In genomic region chr18:41645600-41646360, GRCh38 we compare ENCODE assay signal across 18 cellular contexts.
DNase-seq lines count a peak whose midpoint lies in the region; TF ChIP-seq lines count a peak whose summit lies in the region.
"Had no signal": no experiment of that assay in that cellular context is flagged by ENCODE, and none has a peak within 500 bp of the region (broad histone marks: within the 10 kb centered on the region; RNA-seq: fewer than 3 reads in every experiment).

No MANE protein-coding gene starts in this region.

- H3K4ac ChIP-seq in trophoblast cell (ENCODE audit: low read depth, low read length), result no peak overlapping the region

- 77% methylated on average over 1 of the region's 1 CpG for WGBS in mammary epithelial cell (ENCODE audit: low coverage, missing lambda C conversion rate)
- WGBS in trophoblast cell (ENCODE audit: extremely low coverage, insufficient coverage, insufficient read length), result no CpG with 5 or more reads among the region's 1 CpG

- BruUV-seq in mammary epithelial cell (replicated peaks; lab: Mats Ljungman, UMichigan), result no TSS peak

- no peaks in the 10 kb centered on the region for H4K20me1 ChIP-seq in mammary epithelial cell (ENCODE audit: insufficient read depth, low read length)
- H4K20me1 ChIP-seq: BLaER1 had no signal

- no peak overlapping the region for H2BK5ac ChIP-seq in trophoblast cell (ENCODE audit: low read depth, low read length, poor library complexity)

- CTCF ChIA-PET in mammary epithelial cell (lab: Charles Lee; ENCODE audit: low non-redundant PET), result no interaction called here

- peaks cover 9% of the 10 kb centered on the region for H3K27me3 ChIP-seq in mammary epithelial cell (ENCODE audit: insufficient read depth, low read length)
- no peaks in the 10 kb centered on the region for H3K27me3 ChIP-seq in trophoblast cell (ENCODE audit: insufficient read depth, low read length)
- H3K27me3 ChIP-seq: BLaER1, thyroid gland had no signal

- H3K14ac ChIP-seq in trophoblast cell (ENCODE audit: low read length), result no peak overlapping the region

- no peak overlapping the region for H3K23ac ChIP-seq in trophoblast cell (ENCODE audit: low read length)

- no peak overlapping the region for H3K18ac ChIP-seq in trophoblast cell (ENCODE audit: low read length)

- H3K9me3 ChIP-seq in mammary epithelial cell (replicated peaks; ENCODE audit: insufficient read depth, low read length) (no peaks in the 10 kb centered on the region), trophoblast cell (ENCODE audit: insufficient read depth, low read depth, low read length) (no peaks in the 10 kb centered on the region)
- H3K9me3 ChIP-seq: BLaER1, thyroid gland had no signal

- no peak overlapping the region for H3K27ac ChIP-seq in mammary epithelial cell (ENCODE audit: insufficient read depth, low read depth, low read length)
- no peak overlapping the region for H3K27ac ChIP-seq in trophoblast cell (ENCODE audit: low read depth, low read length)
- H3K27ac ChIP-seq: BLaER1, thyroid gland had no signal

- no peak overlapping the region for H2AFZ ChIP-seq in mammary epithelial cell (ENCODE audit: low read depth, low read length)
- no peak overlapping the region for H2AFZ ChIP-seq in trophoblast cell (ENCODE audit: insufficient read depth, low read length, poor library complexity)

- DNase-seq in GF-D8 (lab: John Stamatoyannopoulos, UW) (peak; percentile 54), M059J (ENCODE audit: low read depth) (peak; percentile 24), NCI-H748 (lab: John Stamatoyannopoulos, UW; ENCODE audit: unreplicated experiment) (peak; percentile 88), mammary epithelial cell (peak; percentile 49), AG08395 (ENCODE audit: low spot score) (no peak), trophoblast cell (no peak), NCI-H1048 (lab: John Stamatoyannopoulos, UW) (no peak)
- DNase-seq: activated CD4-positive, alpha-beta T cell treated with anti-CD3 and anti-CD28 coated beads, Interleukin-2, amount 50 U/mL, for 48 hours; activated T-cell treated with anti-CD3 and anti-CD28 coated beads, Interleukin-2, amount 50 U/mL, for 1 hour; glutamatergic neuron; immature natural killer cell; IMR-90; naive B cell; NCI-H1694; NK-92 treated with Interleukin-12 subunit alpha and Interleukin-12 subunit beta, amount 100 ng/mL, for 24 hours; thyroid gland had no signal

- H3K4me2 ChIP-seq in mammary epithelial cell (ENCODE audit: insufficient read depth, low read depth, low read length) (no peak overlapping the region), trophoblast cell (ENCODE audit: low read length) (no peak overlapping the region)
- H3K4me2 ChIP-seq: BLaER1 had no signal

- dilution Hi-C loops in mammary epithelial cell (cut with HindIII; ENCODE audit: low sequenced_read_pairs), result no loop called here

- no peak overlapping the region for H2BK120ac ChIP-seq in trophoblast cell (ENCODE audit: insufficient read depth, low read length, poor library complexity)

- H2AK5ac ChIP-seq in trophoblast cell (ENCODE audit: low read length), result no peak overlapping the region

- H2BK12ac ChIP-seq in trophoblast cell (ENCODE audit: low read length), result no peak overlapping the region

- TF ChIP-seq CTCF in mammary epithelial cell (conservative IDR thresholded peaks at IDR 0.05 in 1 of 2, IDR thresholded peaks at IDR 0.05 in 1 of 2; ENCODE audit: extremely low read depth in 1 of 2, insufficient read depth in 1 of 2, low read depth in 1 of 2, low read length in 2 of 2), result no peak

- H3K4me3 ChIP-seq in mammary epithelial cell (replicated peaks in 1 of 3; ENCODE audit: insufficient read depth in 1 of 3, low read depth in 2 of 3, low read length in 3 of 3), result no peak overlapping the region
- no peak overlapping the region for H3K4me3 ChIP-seq in trophoblast cell (ENCODE audit: low read depth, low read length)
- H3K4me3 ChIP-seq: BLaER1, lung, thyroid gland had no signal

- H3K4me1 ChIP-seq in mammary epithelial cell (ENCODE audit: insufficient read depth, low read length) (no peaks in the 10 kb centered on the region), trophoblast cell (ENCODE audit: control insufficient read depth in 1 of 2, insufficient read depth in 2 of 2, low read length in 2 of 2) (no peaks in the 10 kb centered on the region)
- H3K4me1 ChIP-seq: BLaER1, thyroid gland had no signal

- H3K79me2 ChIP-seq in mammary epithelial cell (ENCODE audit: insufficient read depth, low read length) (no peaks in the 10 kb centered on the region), trophoblast cell (ENCODE audit: control insufficient read depth, insufficient read depth, low read length, poor library complexity) (no peaks in the 10 kb centered on the region)

- H4K91ac ChIP-seq in trophoblast cell (ENCODE audit: low read depth, low read length), result no peak overlapping the region

- H4K8ac ChIP-seq in trophoblast cell (ENCODE audit: low read depth, low read length), result no peak overlapping the region

- no peak overlapping the region for H4K12ac ChIP-seq in trophoblast cell (ENCODE audit: low read depth, low read length)

- in situ Hi-C loops in mammary epithelial cell (cut with MboI; ENCODE audit: low sequenced_read_pairs in 2 of 2), result no loop called here

- H3K36me3 ChIP-seq in mammary epithelial cell (ENCODE audit: insufficient read depth, low read length) (no peaks in the 10 kb centered on the region), trophoblast cell (ENCODE audit: control insufficient read depth in 1 of 2, insufficient read depth in 2 of 2, low read length in 2 of 2) (no peaks in the 10 kb centered on the region)
- H3K36me3 ChIP-seq: BLaER1, thyroid gland had no signal

- intact Hi-C loops in mammary epithelial cell (cut with micrococcal nuclease), result no loop called here

- H3K9ac ChIP-seq in mammary epithelial cell (ENCODE audit: insufficient read depth, low read length) (no peak overlapping the region), trophoblast cell (ENCODE audit: low read length) (no peak overlapping the region)
- H3K9ac ChIP-seq: BLaER1 had no signal

- no peaks in the 10 kb centered on the region for H3K79me1 ChIP-seq in trophoblast cell (ENCODE audit: low read length)

Comparison
In these comparisons a context has a peak if more than half of its experiments do, and no peak if none do; other contexts are left out.
1. DNase-seq: peak in GF-D8 (single experiment), M059J (single experiment), NCI-H748 (single experiment) and mammary epithelial cell (single experiment); none in AG08395 (single experiment), trophoblast cell (0 of 2) and NCI-H1048 (single experiment).